In the genomic region with DNA sequence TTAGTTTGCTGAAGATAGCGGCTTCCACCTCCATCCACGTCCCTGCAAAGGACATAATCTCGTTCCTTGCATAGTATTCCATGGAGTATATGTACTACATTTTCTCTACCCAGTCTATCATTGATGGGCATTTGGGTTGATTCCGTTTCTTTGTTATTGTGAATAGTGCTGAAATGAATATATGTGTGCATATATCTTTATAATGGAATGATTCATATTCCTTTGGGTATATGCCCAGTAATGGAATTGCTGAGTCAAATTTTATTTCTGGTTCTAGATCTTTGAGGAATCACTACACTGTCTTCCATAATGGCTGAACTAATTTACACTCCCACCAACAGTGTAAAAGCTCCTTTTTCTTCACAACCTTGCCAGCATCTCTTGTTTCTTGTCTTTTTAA, we compare ENCODE assay signal across 26 cellular contexts.
A peak's percentile ranks its signal among the peaks of the same experiment; 100 is the strongest.
DNase-seq lines count a peak whose midpoint lies in the region; ATAC-seq, FAIRE-seq and TF ChIP-seq lines count a peak whose summit lies in the region.
"Had no signal": no experiment of that assay in that cellular context is flagged by ENCODE, and none has a peak within 500 bp of the region (broad histone marks: within the 10 kb centered on the region; RNA-seq: fewer than 3 reads in every experiment).

No MANE protein-coding gene starts in this region.

- TF ChIP-seq CTCF in D721Med (IDR thresholded peaks at IDR 0.05; ENCODE audit: insufficient read depth, missing control alignments): no peak
- TF ChIP-seq CTCF in fibroblast of mammary gland (conservative IDR thresholded peaks at IDR 0.05; ENCODE audit: control insufficient read depth, insufficient read depth, low read depth, low read length): no peak

- H3K4me3 ChIP-seq in fibroblast of mammary gland (ENCODE audit: control insufficient read depth, low read depth, low read length): no peak overlapping the region
- H3K4me3 ChIP-seq: GM23338, PC-9, SJSA1 had no signal

- no peak for DNase-seq in D721Med (ENCODE audit: insufficient read length, low spot score)
- peak; percentile 28 for DNase-seq in HS-5 (ENCODE audit: low read depth)
- DNase-seq in fibroblast of mammary gland (ENCODE audit: low read depth): peak; percentile 1
- no peak for DNase-seq in inferior parietal cortex (ENCODE audit: extremely low spot score)
- DNase-seq in NOMO-1 treated with DMSO at 0.1 percent for 48 hours (lab: John Stamatoyannopoulos, UW; ENCODE audit: unreplicated experiment): no peak
- no peak for DNase-seq in AG20443 (ENCODE audit: low spot score)
- DNase-seq: CD8-positive, alpha-beta memory T cell; DMS79 treated with DMSO at 0.1 percent for 48 hours; H9; HFFc6; KBM-7; NCI-H1092 treated with DMSO at 0.1 percent for 48 hours; NCI-H1436; NCI-H187; NCI-H2081 treated with DMSO at 0.1 percent for 48 hours; NCI-H2171 treated with DMSO at 0.1 percent for 48 hours; NCI-H524 treated with DMSO at 0.1 percent for 48 hours; NCI-H774; PC-9; Right ventricle myocardium superior; T-helper 1 cell had no signal

- peak; percentile 32; the same call in 2 of the 3 replicates for ATAC-seq in SK-N-SH treated with all-trans-retinoic acid at 6 μM for 48 hours
- ATAC-seq in GM18907 (IDR thresholded peaks at IDR 0.05; ENCODE audit: unreplicated experiment): no peak
- ATAC-seq: GM23338 had no signal

- FAIRE-seq in D721Med (lab: Jason Lieb, UNC): peak; percentile 63
- FAIRE-seq: A204.1 had no signal

TF ChIP-seq in SK-N-SH treated with all-trans-retinoic acid at 6 μM for 48 hours, 23 proteins besides CTCF, POLR2A, EP300 and RAD21:
- TF ChIP-seq ZNF565 (CRISPR knock-in tag; conservative IDR thresholded peaks at IDR 0.05; ENCODE audit: low read depth) (no peak), ZFP30 (CRISPR knock-in tag; IDR thresholded peaks at IDR 0.05) (no peak), CSDC2 (CRISPR knock-in tag; IDR thresholded peaks at IDR 0.05) (no peak), BACH2 (CRISPR knock-in tag; IDR thresholded peaks at IDR 0.05; ENCODE audit: borderline replicate concordance) (no peak), ZNF8 (CRISPR knock-in tag; IDR thresholded peaks at IDR 0.05) (no peak), RARB (CRISPR knock-in tag; IDR thresholded peaks at IDR 0.05) (no peak), ZNF70 (CRISPR knock-in tag; IDR thresholded peaks at IDR 0.05) (no peak), OSR1 (CRISPR knock-in tag; IDR thresholded peaks at IDR 0.05) (no peak)
- TF ChIP-seq, protein P1, sequence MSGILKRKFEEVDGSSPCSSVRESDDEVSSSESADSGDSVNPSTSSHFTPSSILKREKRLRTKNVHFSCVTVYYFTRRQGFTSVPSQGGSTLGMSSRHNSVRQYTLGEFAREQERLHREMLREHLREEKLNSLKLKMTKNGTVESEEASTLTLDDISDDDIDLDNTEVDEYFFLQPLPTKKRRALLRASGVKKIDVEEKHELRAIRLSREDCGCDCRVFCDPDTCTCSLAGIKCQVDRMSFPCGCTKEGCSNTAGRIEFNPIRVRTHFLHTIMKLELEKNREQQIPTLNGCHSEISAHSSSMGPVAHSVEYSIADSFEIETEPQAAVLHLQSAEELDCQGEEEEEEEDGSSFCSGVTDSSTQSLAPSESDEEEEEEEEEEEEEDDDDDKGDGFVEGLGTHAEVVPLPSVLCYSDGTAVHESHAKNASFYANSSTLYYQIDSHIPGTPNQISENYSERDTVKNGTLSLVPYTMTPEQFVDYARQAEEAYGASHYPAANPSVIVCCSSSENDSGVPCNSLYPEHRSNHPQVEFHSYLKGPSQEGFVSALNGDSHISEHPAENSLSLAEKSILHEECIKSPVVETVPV (CRISPR knock-in tag; IDR thresholded peaks at IDR 0.05): no peak

Comparison
In these comparisons a context has a peak if more than half of its experiments do, and no peak if none do; other contexts are left out.
1. DNase-seq: peak in HS-5 (single experiment) and fibroblast of mammary gland (single experiment); none in D721Med (single experiment), inferior parietal cortex (single experiment), NOMO-1 treated with DMSO at 0.1 percent for 48 hours (single experiment) and AG20443 (single experiment).